In genomic region chr19:39445258-39446071, GRCh38 we compare ENCODE assay signal across 1 cellular context.
TF ChIP-seq lines count a peak whose summit lies in the region.

TSS of gene SUPT5H (plus strand) at chr19:39445582. CDS start at chr19:39445891, 309 bp downstream.

TF ChIP-seq in HepG2, 621 proteins besides CTCF, POLR2A, EP300 and RAD21 (continued from another document and continues in another):
- no peak; the same call in none of the 2 replicates for TF ChIP-seq ZNF770 (CRISPR knock-in tag; IDR thresholded peaks at IDR 0.05)
- peak; percentile 94 for TF ChIP-seq MXI1 (IDR thresholded peaks at IDR 0.05; ENCODE audit: borderline replicate concordance, low read depth, low read length)
- TF ChIP-seq PTBP1 (IDR thresholded peaks at IDR 0.05; ENCODE audit: low read depth, low read length, poor library complexity, severe bottlenecking) = peak; percentile 88
- no peak for TF ChIP-seq ZNF224 (CRISPR knock-in tag; IDR thresholded peaks at IDR 0.05)
- TF ChIP-seq ATM (IDR thresholded peaks at IDR 0.05; ENCODE audit: borderline replicate concordance) = no peak
- TF ChIP-seq SALL2 (CRISPR knock-in tag; IDR thresholded peaks at IDR 0.05) = peak; percentile 82; the same call in 1 of the 2 replicates
- peak; percentile 81 for TF ChIP-seq ASH2L (IDR thresholded peaks at IDR 0.05; ENCODE audit: insufficient read length, low read depth, low read length)
- TF ChIP-seq ZSCAN12 (CRISPR knock-in tag; IDR thresholded peaks at IDR 0.05) = peak; percentile 82; the same call in 1 of the 2 replicates
- TF ChIP-seq ZNF101 (CRISPR knock-in tag; IDR thresholded peaks at IDR 0.05; ENCODE audit: borderline replicate concordance, low read depth) = no peak
- no peak for TF ChIP-seq MBD4 (IDR thresholded peaks at IDR 0.05; ENCODE audit: borderline replicate concordance, low read length)
- TF ChIP-seq RFXAP (CRISPR knock-in tag; IDR thresholded peaks at IDR 0.05; ENCODE audit: borderline replicate concordance) = peak; percentile 52; the same call in 1 of the 2 replicates
- TF ChIP-seq JUNB (CRISPR knock-in tag; IDR thresholded peaks at IDR 0.05; ENCODE audit: borderline replicate concordance) = no peak
- TF ChIP-seq TCF7 (IDR thresholded peaks at IDR 0.05; ENCODE audit: low read depth) = no peak
- no peak for TF ChIP-seq ZNF597 (CRISPR knock-in tag; IDR thresholded peaks at IDR 0.05)
- TF ChIP-seq ZNF704 (CRISPR knock-in tag; IDR thresholded peaks at IDR 0.05; ENCODE audit: borderline replicate concordance) = 0 out of 2 replicates have a peak, but pooled peaks have one; percentile 50
- peak; percentile 94 for TF ChIP-seq KDM5B (CRISPR knock-in tag; IDR thresholded peaks at IDR 0.05; ENCODE audit: borderline replicate concordance)
- no peak; the same call in 1 of the 2 replicates for TF ChIP-seq ZFP90 (CRISPR knock-in tag; IDR thresholded peaks at IDR 0.05; ENCODE audit: borderline replicate concordance)
- no peak for TF ChIP-seq RBAK (CRISPR knock-in tag; IDR thresholded peaks at IDR 0.05)
- TF ChIP-seq ATF5 (CRISPR knock-in tag; IDR thresholded peaks at IDR 0.05; ENCODE audit: low read depth) = no peak
- TF ChIP-seq SIN3A (IDR thresholded peaks at IDR 0.05; ENCODE audit: borderline replicate concordance, low read depth, low read length) = peak; percentile 97
- TF ChIP-seq YY1 (IDR thresholded peaks at IDR 0.05; ENCODE audit: insufficient read depth, insufficient replicate concordance, low read depth, low read length) = peak; percentile 99
- TF ChIP-seq NFAT5 (CRISPR knock-in tag; IDR thresholded peaks at IDR 0.05) = no peak; the same call in 1 of the 2 replicates
- peak; percentile 95 for TF ChIP-seq MAX (IDR thresholded peaks at IDR 0.05)
- TF ChIP-seq ZNF496 (CRISPR knock-in tag; IDR thresholded peaks at IDR 0.05; ENCODE audit: insufficient replicate concordance) = no peak
- TF ChIP-seq DZIP1 (CRISPR knock-in tag; IDR thresholded peaks at IDR 0.05) = no peak
- peak in 1 of 2 experiments; percentile 59; a peak in 1 of 4 replicates for TF ChIP-seq ATF4 (CRISPR knock-in tag; IDR thresholded peaks at IDR 0.05)
- 0 out of 2 replicates have a peak, but pooled peaks have one; percentile 29 for TF ChIP-seq ZNF264 (CRISPR knock-in tag; IDR thresholded peaks at IDR 0.05)
- TF ChIP-seq JUND (CRISPR knock-in tag; IDR thresholded peaks at IDR 0.05) = peak; percentile 14; the same call in 1 of the 2 replicates
- TF ChIP-seq ZNF841 (CRISPR knock-in tag; IDR thresholded peaks at IDR 0.05; ENCODE audit: borderline replicate concordance) = no peak
- peak; percentile 85 for TF ChIP-seq GMEB1 (CRISPR knock-in tag; IDR thresholded peaks at IDR 0.05; ENCODE audit: borderline replicate concordance)
- peak; percentile 95 for TF ChIP-seq TFAP4 (IDR thresholded peaks at IDR 0.05; ENCODE audit: borderline replicate concordance, low read depth)
- no peak for TF ChIP-seq ISX (CRISPR knock-in tag; conservative IDR thresholded peaks at IDR 0.05)
- TF ChIP-seq ZNF713 (CRISPR knock-in tag; IDR thresholded peaks at IDR 0.05) = no peak
- no peak for TF ChIP-seq NPAS2 (CRISPR knock-in tag; IDR thresholded peaks at IDR 0.05; ENCODE audit: borderline replicate concordance)
- TF ChIP-seq ZNF513 (CRISPR knock-in tag; conservative IDR thresholded peaks at IDR 0.05) = no peak
- no peak for TF ChIP-seq PAX8 (CRISPR knock-in tag; IDR thresholded peaks at IDR 0.05; ENCODE audit: borderline replicate concordance)
- TF ChIP-seq KDM6A (CRISPR knock-in tag; IDR thresholded peaks at IDR 0.05; ENCODE audit: low read depth) = no peak
- 0 out of 2 replicates have a peak, but pooled peaks have one; percentile 36 for TF ChIP-seq GMEB2 (CRISPR knock-in tag; IDR thresholded peaks at IDR 0.05; ENCODE audit: low read depth)
